ENCODE assay signal across 24 cellular contexts in genomic region chr1:72369358-72369757, GRCh38.
"Had no signal": no experiment of that assay in that cellular context is flagged by ENCODE, and none has a peak within 500 bp of the region (broad histone marks: within the 10 kb centered on the region; RNA-seq: fewer than 3 reads in every experiment).

No MANE protein-coding gene starts in this region.

- H3K27me3 ChIP-seq: dorsolateral prefrontal cortex, gastrocnemius medialis, heart right ventricle, spleen, tibial artery, upper lobe of left lung, uterus had no signal

- H3K27ac ChIP-seq: dorsolateral prefrontal cortex, gastrocnemius medialis, heart right ventricle, parathyroid adenoma, psoas muscle, spleen, tibial artery, upper lobe of left lung, uterus had no signal

- H3K4me1 ChIP-seq: gastrocnemius medialis, parathyroid adenoma, psoas muscle, spleen, tibial artery, uterus had no signal

- H3K4me1 Mint-ChIP-seq: nephron; stimulated activated memory B cell treated with anti-CD40 and anti-IgM and Interleukin-4, amounts not matched to agents 10 μg/mL and 1 μg/mL and 100 μg/mL, for 72 hours had no signal

- H3K36me3 Mint-ChIP-seq: naive B cell; stimulated activated memory B cell treated with anti-CD40 and anti-IgM and Interleukin-4, amounts not matched to agents 10 μg/mL and 1 μg/mL and 100 μg/mL, for 72 hours had no signal

- H3K27ac Mint-ChIP-seq: nephron; stimulated activated memory B cell treated with anti-CD40 and anti-IgM and Interleukin-4, amounts not matched to agents 10 μg/mL and 1 μg/mL and 100 μg/mL, for 72 hours; stimulated activated naive CD8-positive, alpha-beta T cell treated with anti-CD3 and anti-CD28 coated beads, Interleukin-15, Interleukin-2, amounts not matched to agents 100 ng/mL and 50 ng/mL, for 24 hours had no signal

- H3K79me2 ChIP-seq: parathyroid adenoma had no signal

- DNase-seq: dorsolateral prefrontal cortex; effector CD8-positive, alpha-beta T cell; gastrocnemius medialis; heart right ventricle; hypothalamus; kidney glomerular epithelial cell; mesendoderm; naive B cell; occipital lobe; psoas muscle; retina; spleen; stimulated activated CD4-positive, alpha-beta T cell treated with anti-CD3 and anti-CD28 coated beads, Interleukin-15, amount 100 ng/mL, for 24 hours; stimulated activated CD4-positive, alpha-beta T cell treated with anti-CD3 and anti-CD28 coated beads, Interleukin-1b, Interleukin-23, amount 100 ng/mL, for 48 hours; stimulated activated CD4-positive, alpha-beta T cell treated with anti-CD3 and anti-CD28 coated beads, Interleukin-4, amount 100 ng/mL, for 24 hours; tibial artery; upper lobe of left lung; uterus had no signal

- H3K9ac ChIP-seq: parathyroid adenoma had no signal

- H2AFZ ChIP-seq: parathyroid adenoma had no signal

- H3K9me3 Mint-ChIP-seq: nephron had no signal

- H3K4me3 ChIP-seq: dorsolateral prefrontal cortex, gastrocnemius medialis, heart right ventricle, psoas muscle, spleen, tibial artery, upper lobe of left lung, uterus had no signal

- ATAC-seq: esophagus mucosa; gastrocnemius medialis; heart right ventricle; psoas muscle; sciatic nerve; stimulated activated memory B cell treated with anti-CD40 and anti-IgM and Interleukin-4, amounts not matched to agents 10 μg/mL and 1 μg/mL and 100 μg/mL, for 72 hours had no signal

- H3K27me3 Mint-ChIP-seq: naive B cell; stimulated activated memory B cell treated with anti-CD40 and anti-IgM and Interleukin-4, amounts not matched to agents 10 μg/mL and 1 μg/mL and 100 μg/mL, for 72 hours; stimulated activated naive CD8-positive, alpha-beta T cell treated with anti-CD3 and anti-CD28 coated beads, Interleukin-15, Interleukin-2, amounts not matched to agents 100 ng/mL and 50 ng/mL, for 24 hours had no signal

- H3K9me3 ChIP-seq: gastrocnemius medialis, heart right ventricle, psoas muscle, spleen, tibial artery, upper lobe of left lung, uterus had no signal

- H3K36me3 ChIP-seq: gastrocnemius medialis, heart right ventricle, spleen, tibial artery, upper lobe of left lung, uterus had no signal

- H3K4me3 Mint-ChIP-seq: naive B cell; nephron; stimulated activated memory B cell treated with anti-CD40 and anti-IgM and Interleukin-4, amounts not matched to agents 10 μg/mL and 1 μg/mL and 100 μg/mL, for 72 hours; stimulated activated naive CD8-positive, alpha-beta T cell treated with anti-CD3 and anti-CD28 coated beads, Interleukin-15, Interleukin-2, amounts not matched to agents 100 ng/mL and 50 ng/mL, for 24 hours had no signal
